Comparison of ENCODE assay signal across 1 cellular context in the genomic region with DNA sequence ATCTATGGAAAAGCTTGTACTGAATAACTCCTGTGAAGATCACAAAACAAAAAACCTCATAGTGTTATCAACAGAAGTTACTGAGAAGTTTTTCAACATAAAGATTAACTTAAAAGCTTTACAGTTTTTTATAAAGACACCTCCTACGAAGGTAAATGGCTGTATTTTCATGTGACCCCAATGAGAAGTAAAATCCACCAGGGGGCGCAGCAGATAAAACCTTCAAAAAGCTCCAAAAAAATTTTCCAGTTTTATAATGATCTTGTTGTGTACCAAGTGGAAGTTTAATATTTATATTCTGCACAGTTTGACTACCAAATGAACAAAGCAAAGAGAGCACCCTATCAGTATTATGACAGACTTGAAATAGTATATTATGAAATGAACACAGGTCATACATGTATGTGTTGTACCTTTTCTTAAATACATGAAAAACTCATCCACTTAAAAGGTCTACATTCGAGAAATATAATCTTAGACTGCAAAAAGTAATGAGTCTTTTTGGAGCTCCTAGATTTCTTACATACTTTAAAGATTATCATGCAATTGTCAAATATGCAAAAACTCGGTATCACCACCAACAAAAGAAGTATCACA.
TF ChIP-seq lines count a peak whose summit lies in the region.

No MANE protein-coding gene starts in this region.

TF ChIP-seq in IMR-90, 13 proteins besides CTCF, POLR2A, EP300 and RAD21 (continued from another document):
- TF ChIP-seq, protein P1, sequence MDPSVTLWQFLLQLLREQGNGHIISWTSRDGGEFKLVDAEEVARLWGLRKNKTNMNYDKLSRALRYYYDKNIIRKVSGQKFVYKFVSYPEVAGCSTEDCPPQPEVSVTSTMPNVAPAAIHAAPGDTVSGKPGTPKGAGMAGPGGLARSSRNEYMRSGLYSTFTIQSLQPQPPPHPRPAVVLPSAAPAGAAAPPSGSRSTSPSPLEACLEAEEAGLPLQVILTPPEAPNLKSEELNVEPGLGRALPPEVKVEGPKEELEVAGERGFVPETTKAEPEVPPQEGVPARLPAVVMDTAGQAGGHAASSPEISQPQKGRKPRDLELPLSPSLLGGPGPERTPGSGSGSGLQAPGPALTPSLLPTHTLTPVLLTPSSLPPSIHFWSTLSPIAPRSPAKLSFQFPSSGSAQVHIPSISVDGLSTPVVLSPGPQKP (IDR thresholded peaks at IDR 0.05; ENCODE audit: borderline replicate concordance, low read depth, low read length) = no peak
- TF ChIP-seq SMC3 (IDR thresholded peaks at IDR 0.05; ENCODE audit: low read depth, low read length) = peak; percentile 44
- TF ChIP-seq NFE2L2 (IDR thresholded peaks at IDR 0.05; ENCODE audit: low read depth, low read length) = no peak
